Comparison of ENCODE assay signal across 1 cellular context in the genomic region with DNA sequence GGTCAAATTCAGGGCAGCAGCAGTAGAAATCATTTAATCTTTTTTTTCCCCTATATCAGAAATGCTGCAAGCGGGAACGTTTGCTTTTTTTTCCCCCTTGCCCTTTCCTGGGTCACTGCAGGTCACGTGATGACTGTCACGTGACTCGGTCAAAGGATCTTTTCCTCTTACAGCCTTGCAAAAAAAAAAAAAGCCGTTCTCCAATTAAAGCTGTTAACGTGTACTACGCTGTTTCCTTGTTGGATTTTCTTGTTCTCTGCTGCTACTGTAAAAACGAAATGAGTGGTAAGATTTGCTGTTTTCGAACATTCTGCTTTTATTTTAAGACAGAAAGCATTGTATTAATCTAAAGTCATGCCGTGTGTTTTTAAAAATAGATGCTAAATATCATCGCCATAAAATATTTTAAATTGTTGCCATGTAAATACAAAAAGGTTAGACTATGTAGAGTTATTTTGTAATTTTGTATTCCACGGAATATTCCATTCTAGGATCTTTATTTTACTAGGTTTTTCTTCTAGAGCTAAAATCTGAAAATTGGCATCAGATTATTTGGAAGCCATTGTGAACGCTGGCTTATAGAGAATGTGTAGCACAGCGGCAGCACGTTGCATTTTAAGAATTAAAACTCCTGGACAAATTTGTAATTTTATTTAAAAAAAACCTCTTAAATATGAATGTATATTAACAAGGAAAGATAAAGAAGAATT.
A peak's percentile ranks its signal among the peaks of the same experiment; 100 is the strongest.
TF ChIP-seq lines count a peak whose summit lies in the region.

No MANE protein-coding gene starts in this region.

TF ChIP-seq in K562, 482 proteins besides CTCF, POLR2A, EP300 and RAD21 (continued from another document and continues in another):
- TF ChIP-seq, protein P1, sequence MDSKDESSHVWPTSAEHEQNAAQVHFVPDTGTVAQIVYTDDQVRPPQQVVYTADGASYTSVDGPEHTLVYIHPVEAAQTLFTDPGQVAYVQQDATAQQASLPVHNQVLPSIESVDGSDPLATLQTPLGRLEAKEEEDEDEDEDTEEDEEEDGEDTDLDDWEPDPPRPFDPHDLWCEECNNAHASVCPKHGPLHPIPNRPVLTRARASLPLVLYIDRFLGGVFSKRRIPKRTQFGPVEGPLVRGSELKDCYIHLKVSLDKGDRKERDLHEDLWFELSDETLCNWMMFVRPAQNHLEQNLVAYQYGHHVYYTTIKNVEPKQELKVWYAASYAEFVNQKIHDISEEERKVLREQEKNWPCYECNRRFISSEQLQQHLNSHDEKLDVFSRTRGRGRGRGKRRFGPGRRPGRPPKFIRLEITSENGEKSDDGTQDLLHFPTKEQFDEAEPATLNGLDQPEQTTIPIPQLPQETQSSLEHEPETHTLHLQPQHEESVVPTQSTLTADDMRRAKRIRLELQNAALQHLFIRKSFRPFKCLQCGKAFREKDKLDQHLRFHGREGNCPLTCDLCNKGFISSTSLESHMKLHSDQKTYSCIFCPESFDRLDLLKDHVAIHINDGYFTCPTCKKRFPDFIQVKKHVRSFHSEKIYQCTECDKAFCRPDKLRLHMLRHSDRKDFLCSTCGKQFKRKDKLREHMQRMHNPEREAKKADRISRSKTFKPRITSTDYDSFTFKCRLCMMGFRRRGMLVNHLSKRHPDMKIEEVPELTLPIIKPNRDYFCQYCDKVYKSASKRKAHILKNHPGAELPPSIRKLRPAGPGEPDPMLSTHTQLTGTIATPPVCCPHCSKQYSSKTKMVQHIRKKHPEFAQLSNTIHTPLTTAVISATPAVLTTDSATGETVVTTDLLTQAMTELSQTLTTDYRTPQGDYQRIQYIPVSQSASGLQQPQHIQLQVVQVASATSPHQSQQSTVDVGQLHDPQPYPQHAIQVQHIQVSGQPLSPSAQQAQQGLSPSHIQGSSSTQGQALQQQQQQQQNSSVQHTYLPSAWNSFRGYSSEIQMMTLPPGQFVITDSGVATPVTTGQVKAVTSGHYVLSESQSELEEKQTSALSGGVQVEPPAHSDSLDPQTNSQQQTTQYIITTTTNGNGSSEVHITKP (IDR thresholded peaks at IDR 0.05; ENCODE audit: partially characterized antibody): no peak
- no peak for TF ChIP-seq SMARCC2 (IDR thresholded peaks at IDR 0.05; ENCODE audit: low read depth)
- no peak for TF ChIP-seq ZBTB5 (IDR thresholded peaks at IDR 0.05)
- no peak for TF ChIP-seq MYNN (IDR thresholded peaks at IDR 0.05)
- TF ChIP-seq MYNN (CRISPR knock-in tag; IDR thresholded peaks at IDR 0.05): no peak
- TF ChIP-seq NR2F6 (CRISPR knock-in tag; IDR thresholded peaks at IDR 0.05): no peak
- TF ChIP-seq, protein P2, sequence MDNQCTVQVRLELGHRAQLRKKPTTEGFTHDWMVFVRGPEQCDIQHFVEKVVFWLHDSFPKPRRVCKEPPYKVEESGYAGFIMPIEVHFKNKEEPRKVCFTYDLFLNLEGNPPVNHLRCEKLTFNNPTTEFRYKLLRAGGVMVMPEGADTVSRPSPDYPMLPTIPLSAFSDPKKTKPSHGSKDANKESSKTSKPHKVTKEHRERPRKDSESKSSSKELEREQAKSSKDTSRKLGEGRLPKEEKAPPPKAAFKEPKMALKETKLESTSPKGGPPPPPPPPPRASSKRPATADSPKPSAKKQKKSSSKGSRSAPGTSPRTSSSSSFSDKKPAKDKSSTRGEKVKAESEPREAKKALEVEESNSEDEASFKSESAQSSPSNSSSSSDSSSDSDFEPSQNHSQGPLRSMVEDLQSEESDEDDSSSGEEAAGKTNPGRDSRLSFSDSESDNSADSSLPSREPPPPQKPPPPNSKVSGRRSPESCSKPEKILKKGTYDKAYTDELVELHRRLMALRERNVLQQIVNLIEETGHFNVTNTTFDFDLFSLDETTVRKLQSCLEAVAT (IDR thresholded peaks at IDR 0.05): no peak
- no peak for TF ChIP-seq MECOM (CRISPR knock-in tag; IDR thresholded peaks at IDR 0.05)
- TF ChIP-seq HES1 (IDR thresholded peaks at IDR 0.05; ENCODE audit: low read depth): no peak
- no peak for TF ChIP-seq KDM2B (CRISPR knock-in tag; IDR thresholded peaks at IDR 0.05)
- TF ChIP-seq BRD9 (IDR thresholded peaks at IDR 0.05; ENCODE audit: low read depth, partially characterized antibody): no peak
- TF ChIP-seq, protein P3, sequence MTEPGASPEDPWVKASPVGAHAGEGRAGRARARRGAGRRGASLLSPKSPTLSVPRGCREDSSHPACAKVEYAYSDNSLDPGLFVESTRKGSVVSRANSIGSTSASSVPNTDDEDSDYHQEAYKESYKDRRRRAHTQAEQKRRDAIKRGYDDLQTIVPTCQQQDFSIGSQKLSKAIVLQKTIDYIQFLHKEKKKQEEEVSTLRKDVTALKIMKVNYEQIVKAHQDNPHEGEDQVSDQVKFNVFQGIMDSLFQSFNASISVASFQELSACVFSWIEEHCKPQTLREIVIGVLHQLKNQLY (CRISPR knock-in tag; conservative IDR thresholded peaks at IDR 0.05): no peak
- no peak for TF ChIP-seq ELF2 (CRISPR knock-in tag; IDR thresholded peaks at IDR 0.05)
- no peak for TF ChIP-seq HMGXB4 (CRISPR knock-in tag; IDR thresholded peaks at IDR 0.05)
- no peak for TF ChIP-seq GATA2 (CRISPR knock-in tag; IDR thresholded peaks at IDR 0.05)
- TF ChIP-seq DIDO1 (tag; IDR thresholded peaks at IDR 0.05; ENCODE audit: low read depth): peak; percentile 55; the same call in 1 of the 2 replicates
- peak; percentile 65 for TF ChIP-seq TBP (optimal IDR thresholded peaks at IDR 0.05; ENCODE audit: low read depth, low read length)
- TF ChIP-seq ZNF431 (CRISPR knock-in tag; IDR thresholded peaks at IDR 0.05): no peak
- TF ChIP-seq, protein P4, sequence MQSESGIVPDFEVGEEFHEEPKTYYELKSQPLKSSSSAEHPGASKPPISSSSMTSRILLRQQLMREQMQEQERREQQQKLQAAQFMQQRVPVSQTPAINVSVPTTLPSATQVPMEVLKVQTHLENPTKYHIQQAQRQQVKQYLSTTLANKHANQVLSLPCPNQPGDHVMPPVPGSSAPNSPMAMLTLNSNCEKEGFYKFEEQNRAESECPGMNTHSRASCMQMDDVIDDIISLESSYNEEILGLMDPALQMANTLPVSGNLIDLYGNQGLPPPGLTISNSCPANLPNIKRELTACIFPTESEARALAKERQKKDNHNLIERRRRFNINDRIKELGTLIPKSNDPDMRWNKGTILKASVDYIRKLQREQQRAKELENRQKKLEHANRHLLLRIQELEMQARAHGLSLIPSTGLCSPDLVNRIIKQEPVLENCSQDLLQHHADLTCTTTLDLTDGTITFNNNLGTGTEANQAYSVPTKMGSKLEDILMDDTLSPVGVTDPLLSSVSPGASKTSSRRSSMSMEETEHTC (IDR thresholded peaks at IDR 0.05): peak; percentile 75; the same call in 1 of the 2 replicates
- TF ChIP-seq HNRNPLL (IDR thresholded peaks at IDR 0.05; ENCODE audit: low read depth, low read length, poor library complexity, severe bottlenecking): peak; percentile 84
- no peak for TF ChIP-seq ZNF263 (CRISPR knock-in tag; IDR thresholded peaks at IDR 0.05; ENCODE audit: borderline replicate concordance)
- no peak for TF ChIP-seq RBM39 (optimal IDR thresholded peaks at IDR 0.05; ENCODE audit: low read depth, low read length)
- TF ChIP-seq, protein P5, sequence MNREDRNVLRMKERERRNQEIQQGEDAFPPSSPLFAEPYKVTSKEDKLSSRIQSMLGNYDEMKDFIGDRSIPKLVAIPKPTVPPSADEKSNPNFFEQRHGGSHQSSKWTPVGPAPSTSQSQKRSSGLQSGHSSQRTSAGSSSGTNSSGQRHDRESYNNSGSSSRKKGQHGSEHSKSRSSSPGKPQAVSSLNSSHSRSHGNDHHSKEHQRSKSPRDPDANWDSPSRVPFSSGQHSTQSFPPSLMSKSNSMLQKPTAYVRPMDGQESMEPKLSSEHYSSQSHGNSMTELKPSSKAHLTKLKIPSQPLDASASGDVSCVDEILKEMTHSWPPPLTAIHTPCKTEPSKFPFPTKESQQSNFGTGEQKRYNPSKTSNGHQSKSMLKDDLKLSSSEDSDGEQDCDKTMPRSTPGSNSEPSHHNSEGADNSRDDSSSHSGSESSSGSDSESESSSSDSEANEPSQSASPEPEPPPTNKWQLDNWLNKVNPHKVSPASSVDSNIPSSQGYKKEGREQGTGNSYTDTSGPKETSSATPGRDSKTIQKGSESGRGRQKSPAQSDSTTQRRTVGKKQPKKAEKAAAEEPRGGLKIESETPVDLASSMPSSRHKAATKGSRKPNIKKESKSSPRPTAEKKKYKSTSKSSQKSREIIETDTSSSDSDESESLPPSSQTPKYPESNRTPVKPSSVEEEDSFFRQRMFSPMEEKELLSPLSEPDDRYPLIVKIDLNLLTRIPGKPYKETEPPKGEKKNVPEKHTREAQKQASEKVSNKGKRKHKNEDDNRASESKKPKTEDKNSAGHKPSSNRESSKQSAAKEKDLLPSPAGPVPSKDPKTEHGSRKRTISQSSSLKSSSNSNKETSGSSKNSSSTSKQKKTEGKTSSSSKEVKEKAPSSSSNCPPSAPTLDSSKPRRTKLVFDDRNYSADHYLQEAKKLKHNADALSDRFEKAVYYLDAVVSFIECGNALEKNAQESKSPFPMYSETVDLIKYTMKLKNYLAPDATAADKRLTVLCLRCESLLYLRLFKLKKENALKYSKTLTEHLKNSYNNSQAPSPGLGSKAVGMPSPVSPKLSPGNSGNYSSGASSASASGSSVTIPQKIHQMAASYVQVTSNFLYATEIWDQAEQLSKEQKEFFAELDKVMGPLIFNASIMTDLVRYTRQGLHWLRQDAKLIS (CRISPR knock-in tag; IDR thresholded peaks at IDR 0.05): no peak
- TF ChIP-seq USF1 (CRISPR knock-in tag; IDR thresholded peaks at IDR 0.05): peak; percentile 92
- TF ChIP-seq ZKSCAN8 (CRISPR knock-in tag; IDR thresholded peaks at IDR 0.05): no peak
- no peak for TF ChIP-seq IRF1 (CRISPR knock-in tag; IDR thresholded peaks at IDR 0.05; ENCODE audit: borderline replicate concordance)
- TF ChIP-seq NONO (IDR thresholded peaks at IDR 0.05; ENCODE audit: low read depth in 2 of 2, low read length in 1 of 2): no peak
- TF ChIP-seq PHF8 (IDR thresholded peaks at IDR 0.05; ENCODE audit: borderline replicate concordance, low read length): peak; percentile 15; the same call in 1 of the 2 replicates
- TF ChIP-seq RNF219 (CRISPR knock-in tag; IDR thresholded peaks at IDR 0.05): no peak
- TF ChIP-seq PYGO2 (tag; IDR thresholded peaks at IDR 0.05): no peak
- no peak for TF ChIP-seq TGIF2 (CRISPR knock-in tag; IDR thresholded peaks at IDR 0.05)
- no peak for TF ChIP-seq NCOA1 (IDR thresholded peaks at IDR 0.05; ENCODE audit: low read depth)
- peak; percentile 100 for TF ChIP-seq RAD51 (IDR thresholded peaks at IDR 0.05; ENCODE audit: borderline replicate concordance, low read depth)
- no peak for TF ChIP-seq NFATC3 (IDR thresholded peaks at IDR 0.05)
- no peak for TF ChIP-seq HNRNPK (IDR thresholded peaks at IDR 0.05; ENCODE audit: low read depth, low read length, poor library complexity, severe bottlenecking)
- TF ChIP-seq EZH2 (IDR thresholded peaks at IDR 0.05; ENCODE audit: borderline replicate concordance, low read depth, low read length): no peak
- no peak for TF ChIP-seq XRCC5 (IDR thresholded peaks at IDR 0.05; ENCODE audit: low read depth, low read length)
- no peak for TF ChIP-seq CC2D1A (IDR thresholded peaks at IDR 0.05)
